16 cellular contexts compared by ENCODE assay signal in the genomic region with DNA sequence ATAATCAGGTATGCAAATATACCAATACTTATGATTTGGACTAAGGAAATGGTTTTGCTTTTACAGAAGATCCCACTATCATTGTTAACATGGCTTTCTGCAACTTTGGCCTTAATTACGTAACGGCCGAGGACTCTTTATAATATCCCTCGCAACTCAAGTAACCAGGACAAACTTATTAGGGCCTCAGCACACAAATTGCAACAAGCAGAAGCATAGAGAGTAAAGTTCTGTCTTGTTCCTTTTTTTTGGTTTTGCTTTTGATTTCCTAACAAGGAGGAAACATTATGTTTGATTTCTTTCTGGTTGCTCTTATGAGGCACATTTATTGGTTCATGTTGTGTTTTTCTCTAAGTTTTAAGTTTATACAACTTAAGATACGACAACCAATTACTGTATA.
DNase-seq lines count a peak whose midpoint lies in the region; ATAC-seq and TF ChIP-seq lines count a peak whose summit lies in the region.
"Had no signal": no experiment of that assay in that cellular context is flagged by ENCODE, and none has a peak within 500 bp of the region (broad histone marks: within the 10 kb centered on the region; RNA-seq: fewer than 3 reads in every experiment).

No MANE protein-coding gene starts in this region.

- intact Hi-C loops in CD14-positive monocyte (cut with micrococcal nuclease) (no loop called here), Caco-2 (cut with micrococcal nuclease; ENCODE audit: unreplicated experiment) (no loop called here)

- H3K27ac Mint-ChIP-seq in CD14-positive monocyte (peak overlapping the region in 4 of 7 donors; percentile 52 to 82 (median 72)), Caco-2 (ENCODE audit: unreplicated experiment) (no peak overlapping the region)
- H3K27ac Mint-ChIP-seq: nephron had no signal

- H3K9me3 Mint-ChIP-seq in CD14-positive monocyte, result peaks cover 0 to 2% (median 0%) of the 10 kb centered on the region in 7 donors
- H3K9me3 Mint-ChIP-seq in Caco-2 (ENCODE audit: unreplicated experiment), result no peaks in the 10 kb centered on the region
- H3K9me3 Mint-ChIP-seq: central memory CD8-positive, alpha-beta T cell; nephron had no signal

- no peak overlapping the region for H3K9ac ChIP-seq in endocrine pancreas (ENCODE audit: control insufficient read depth, insufficient read depth, low read length)

- H3K36me3 ChIP-seq in endocrine pancreas (ENCODE audit: control insufficient read depth, insufficient read depth, low read length) (no peaks in the 10 kb centered on the region), Caco-2 (ENCODE audit: control insufficient read depth, insufficient read depth, low read length) (no peaks in the 10 kb centered on the region)
- H3K36me3 ChIP-seq: gastrocnemius medialis, HAP-1, vagina had no signal

- H3K27me3 Mint-ChIP-seq in CD14-positive monocyte (ENCODE audit: low read depth in 3 of 3) (peaks cover 2 to 5% (median 5%) of the 10 kb centered on the region in 3 donors), Caco-2 (ENCODE audit: insufficient read depth, unreplicated experiment) (no peaks in the 10 kb centered on the region)
- H3K27me3 Mint-ChIP-seq: central memory CD8-positive, alpha-beta T cell had no signal

- DNase-seq in CD14-positive monocyte (ENCODE audit: low spot score), result no peak
- DNase-seq in H4 (ENCODE audit: low spot score), result no peak
- DNase-seq in Caco-2, result no peak
- DNase-seq: gastrocnemius medialis, NCI-H187 treated with DMSO at 0.1 percent for 48 hours, NCI-H510A treated with DMSO at 0.1 percent for 48 hours had no signal

- H3K36me3 Mint-ChIP-seq in CD14-positive monocyte (no peaks in the 10 kb centered on the region), Caco-2 (ENCODE audit: insufficient read depth, unreplicated experiment) (no peaks in the 10 kb centered on the region)

- H3K4me1 Mint-ChIP-seq in CD14-positive monocyte, result peaks cover 22% of the 10 kb centered on the region
- H3K4me1 Mint-ChIP-seq in Caco-2 (ENCODE audit: low read depth, unreplicated experiment), result no peaks in the 10 kb centered on the region
- H3K4me1 Mint-ChIP-seq: central memory CD8-positive, alpha-beta T cell had no signal

- no TSS peak for BruUV-seq in Caco-2 (replicated peaks; lab: Mats Ljungman, UMichigan)

- H3K9me3 ChIP-seq in endocrine pancreas (ENCODE audit: control insufficient read depth, low read length) (no peaks in the 10 kb centered on the region), Caco-2 (no peaks in the 10 kb centered on the region)
- H3K9me3 ChIP-seq: gastrocnemius medialis, HAP-1, vagina had no signal

- H3K27me3 ChIP-seq in endocrine pancreas (ENCODE audit: control insufficient read depth, insufficient read depth, low read length), result no peaks in the 10 kb centered on the region
- no peaks in the 10 kb centered on the region for H3K27me3 ChIP-seq in Caco-2 (replicated peaks; ENCODE audit: control insufficient read depth, insufficient read depth, low read length)
- H3K27me3 ChIP-seq: gastrocnemius medialis, vagina had no signal

- POLR2A ChIA-PET in Caco-2 (lab: Charles Lee), result no interaction called here

- no peak for TF ChIP-seq CTCF in CD14-positive monocyte (IDR thresholded peaks at IDR 0.05)
- TF ChIP-seq CTCF in Caco-2 (IDR thresholded peaks at IDR 0.05; ENCODE audit: insufficient read depth in 1 of 2, low read depth in 1 of 2, low read length in 1 of 2, severe bottlenecking in 1 of 2, unreplicated experiment in 1 of 2), result no peak

- ATAC-seq in GM21515 (IDR thresholded peaks at IDR 0.05; ENCODE audit: unreplicated experiment) (peak; percentile 30), HG03342 (IDR thresholded peaks at IDR 0.05; ENCODE audit: unreplicated experiment) (peak; percentile 36), HG02870 (IDR thresholded peaks at IDR 0.05; ENCODE audit: unreplicated experiment) (no peak), GM19463 (IDR thresholded peaks at IDR 0.05; ENCODE audit: unreplicated experiment) (no peak)
- ATAC-seq: gastrocnemius medialis, Panc1 had no signal

- H3K4me3 Mint-ChIP-seq in CD14-positive monocyte (no peak overlapping the region), Caco-2 (ENCODE audit: unreplicated experiment) (no peak overlapping the region)
- H3K4me3 Mint-ChIP-seq: central memory CD8-positive, alpha-beta T cell; nephron had no signal

- CTCF ChIA-PET in Caco-2 (lab: Charles Lee), result no interaction called here

- H3K4me1 ChIP-seq in endocrine pancreas (ENCODE audit: control insufficient read depth, insufficient read depth, low read length), result no peaks in the 10 kb centered on the region
- no peaks in the 10 kb centered on the region for H3K4me1 ChIP-seq in Caco-2
- H3K4me1 ChIP-seq: HAP-1 had no signal

- H3K4me3 ChIP-seq in endocrine pancreas (ENCODE audit: control insufficient read depth, insufficient read depth, low read length) (peak overlapping the region; percentile 17), Caco-2 (ENCODE audit: low read depth, low read length) (no peak overlapping the region)
- H3K4me3 ChIP-seq: gastrocnemius medialis, HAP-1, vagina had no signal

Comparison
In these comparisons a context has a peak if more than half of its experiments do, and no peak if none do; other contexts are left out.
1. ATAC-seq: peak in GM21515 (single experiment) and HG03342 (single experiment); none in HG02870 (single experiment) and GM19463 (single experiment).